ENCODE assay signal across 7 cellular contexts in the genomic region with DNA sequence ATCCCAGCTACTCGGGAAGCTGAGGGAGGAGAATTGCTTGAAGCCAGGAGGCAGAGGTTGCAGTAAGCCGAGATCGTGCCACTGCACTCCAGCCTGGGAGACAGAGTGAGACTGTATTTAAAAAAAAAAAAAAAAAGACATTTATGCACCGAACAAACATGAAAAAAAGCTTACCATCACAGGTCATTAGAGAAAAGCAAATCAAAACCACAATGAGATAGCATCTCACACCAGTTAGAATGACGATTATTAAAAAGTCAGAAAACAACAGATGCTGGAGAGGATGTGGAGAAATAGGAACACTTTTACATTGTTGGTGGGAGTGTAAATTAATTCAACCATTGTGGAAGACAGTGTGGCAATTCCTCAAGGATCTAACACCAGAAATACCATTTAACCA. TPM values are rescaled to one million over a fixed set of nuclear protein-coding genes. Genes with fewer than 3 reads are reported as not detected.
"Had no signal": no experiment of that assay in that cellular context is flagged by ENCODE, and none has a peak within 500 bp of the region (broad histone marks: within the 10 kb centered on the region; RNA-seq: fewer than 3 reads in every experiment).

No MANE protein-coding gene starts in this region.

RNA-seq across cellular contexts. Expression of a gene that starts 19.0 kb away (rescaled TPM):
- total RNA-seq: chondrocyte had no signal
- polyA plus RNA-seq: IMR-90 had no signal

RNA-seq across cellular contexts. Expression of a gene that starts 42.2 kb away (rescaled TPM):
- total RNA-seq: activated CD4-positive, alpha-beta memory T cell treated with anti-CD3 and anti-CD28 coated beads for 36 hours; breast epithelium; chondrocyte; IMR-90; Right ventricle myocardium inferior; WTC11 had no signal
- polyA plus RNA-seq: aorta, IMR-90 had no signal
